14 cellular contexts compared by ENCODE assay signal in genomic region chr1:58395355-58395754, GRCh38.
DNase-seq lines count a peak whose midpoint lies in the region; ATAC-seq and TF ChIP-seq lines count a peak whose summit lies in the region.
"Had no signal": no experiment of that assay in that cellular context is flagged by ENCODE, and none has a peak within 500 bp of the region (broad histone marks: within the 10 kb centered on the region; RNA-seq: fewer than 3 reads in every experiment).

No MANE protein-coding gene starts in this region.

- CTCF ChIA-PET in MCF 10A (lab: Yijun Ruan, JAX): no interaction called here
- CTCF ChIA-PET in CD4-positive, alpha-beta memory T cell (lab: Charles Lee; ENCODE audit: partially characterized antibody): no interaction called here

- no TSS peak for BruUV-seq in MCF 10A (replicated peaks; lab: Mats Ljungman, UMichigan)

- H3K9me3 ChIP-seq in breast epithelium (no peaks in the 10 kb centered on the region), gastrocnemius medialis (no peaks in the 10 kb centered on the region)
- no peaks in the 10 kb centered on the region for H3K9me3 ChIP-seq in CD4-positive, alpha-beta memory T cell (ENCODE audit: control insufficient read depth in 1 of 2, low read length in 2 of 2)
- H3K9me3 ChIP-seq: adrenal gland, vagina had no signal

- DNase-seq in MCF 10A (ENCODE audit: unreplicated experiment): peak; percentile 82
- DNase-seq in breast epithelium (ENCODE audit: low spot score in 2 of 2): no peak
- peak; percentile 42 for DNase-seq in SKM-1 treated with dmso at 0.1 percent for 144 hours (lab: John Stamatoyannopoulos, UW; ENCODE audit: unreplicated experiment)
- DNase-seq in foreskin keratinocyte: peak; percentile 55 to 80
- peak; percentile 74 for DNase-seq in smooth muscle cell of the brain vasculature (ENCODE audit: low read depth, low spot score)
- no peak for DNase-seq in CD4-positive, alpha-beta memory T cell
- no peak for DNase-seq in gastrocnemius medialis
- DNase-seq: activated CD4-positive, CD25-positive, alpha-beta regulatory T cell; immature natural killer cell; NCI-H2171 treated with DMSO at 0.1 percent for 48 hours; stimulated activated CD4-positive, alpha-beta T cell treated with anti-CD3 and anti-CD28 coated beads, Interleukin-2, amount 100 ng/mL, for 24 hours had no signal

- no peaks in the 10 kb centered on the region for H3K36me3 Mint-ChIP-seq in MCF 10A (ENCODE audit: insufficient read depth, unreplicated experiment)
- H3K36me3 Mint-ChIP-seq in CD4-positive, alpha-beta memory T cell: no peaks in the 10 kb centered on the region
- H3K36me3 Mint-ChIP-seq: immature natural killer cell had no signal

- no peak for TF ChIP-seq POLR2A in breast epithelium (IDR thresholded peaks at IDR 0.05)
- TF ChIP-seq POLR2A in gastrocnemius medialis (IDR thresholded peaks at IDR 0.05): no peak

- intact Hi-C loops in MCF 10A (cut with micrococcal nuclease): no loop called here
- intact Hi-C loops in breast epithelium (cut with DNase I; ENCODE audit: low total_unique reads): no loop called here
- intact Hi-C loops in CD4-positive, alpha-beta memory T cell (cut with micrococcal nuclease): no loop called here
- intact Hi-C loops in gastrocnemius medialis (cut with DNase I; ENCODE audit: low total_unique reads): no loop called here

- peak overlapping the region; percentile 21 for H3K27ac Mint-ChIP-seq in MCF 10A (ENCODE audit: low read depth, unreplicated experiment)
- no peak overlapping the region for H3K27ac Mint-ChIP-seq in CD4-positive, alpha-beta memory T cell

- no peaks in the 10 kb centered on the region for H3K27me3 ChIP-seq in breast epithelium
- no peaks in the 10 kb centered on the region for H3K27me3 ChIP-seq in foreskin keratinocyte
- H3K27me3 ChIP-seq in CD4-positive, alpha-beta memory T cell (ENCODE audit: insufficient read depth, low read length): no peaks in the 10 kb centered on the region
- H3K27me3 ChIP-seq in gastrocnemius medialis: no peaks in the 10 kb centered on the region
- H3K27me3 ChIP-seq: adrenal gland, vagina had no signal

- ATAC-seq in foreskin keratinocyte (peak; percentile 63), GM19035 (IDR thresholded peaks at IDR 0.05; ENCODE audit: unreplicated experiment) (no peak), gastrocnemius medialis (no peak)

- POLR2A ChIA-PET in MCF 10A (lab: Yijun Ruan, JAX): interaction anchor here (0.7 kb wide), 1 partner anchor 1627 kb away, joined by 4 read pairs; no protein-coding TSS in a partner anchor
- POLR2A ChIA-PET in CD4-positive, alpha-beta memory T cell (lab: Charles Lee; ENCODE audit: partially characterized antibody): no interaction called here

- H3K9me3 Mint-ChIP-seq in MCF 10A (ENCODE audit: unreplicated experiment): no peaks in the 10 kb centered on the region
- no peaks in the 10 kb centered on the region for H3K9me3 Mint-ChIP-seq in CD4-positive, alpha-beta memory T cell
- H3K9me3 Mint-ChIP-seq: immature natural killer cell had no signal

- TF ChIP-seq CTCF in MCF 10A (IDR thresholded peaks at IDR 0.05; ENCODE audit: unreplicated experiment) (no peak), breast epithelium (IDR thresholded peaks at IDR 0.05) (no peak), foreskin keratinocyte (conservative IDR thresholded peaks at IDR 0.05) (no peak), gastrocnemius medialis (IDR thresholded peaks at IDR 0.05 in 4 of 5, conservative IDR thresholded peaks at IDR 0.05 in 1 of 5) (no peak)

- peaks cover 20% of the 10 kb centered on the region for H3K4me1 Mint-ChIP-seq in MCF 10A (ENCODE audit: insufficient read depth, unreplicated experiment)
- no peaks in the 10 kb centered on the region for H3K4me1 Mint-ChIP-seq in CD4-positive, alpha-beta memory T cell
- H3K4me1 Mint-ChIP-seq: immature natural killer cell had no signal

- no peak overlapping the region for H3K27ac ChIP-seq in breast epithelium
- H3K27ac ChIP-seq in foreskin keratinocyte: no peak overlapping the region
- H3K27ac ChIP-seq in CD4-positive, alpha-beta memory T cell (ENCODE audit: low read depth, low read length): no peak overlapping the region
- no peak overlapping the region for H3K27ac ChIP-seq in gastrocnemius medialis
- H3K27ac ChIP-seq: vagina had no signal

- no peaks in the 10 kb centered on the region for H3K27me3 Mint-ChIP-seq in MCF 10A (ENCODE audit: insufficient read depth, unreplicated experiment)
- H3K27me3 Mint-ChIP-seq in CD4-positive, alpha-beta memory T cell: peaks cover 0 to 1% of the 10 kb centered on the region in 2 donors

- H3K4me1 ChIP-seq in breast epithelium (no peaks in the 10 kb centered on the region), foreskin keratinocyte (peaks cover 18% of the 10 kb centered on the region), gastrocnemius medialis (peaks cover 0 to 3% of the 10 kb centered on the region in 2 donors)
- peaks cover 5% of the 10 kb centered on the region for H3K4me1 ChIP-seq in CD4-positive, alpha-beta memory T cell (ENCODE audit: insufficient read depth, low read length)
- H3K4me1 ChIP-seq: adrenal gland had no signal

- H3K36me3 ChIP-seq in breast epithelium (no peaks in the 10 kb centered on the region), gastrocnemius medialis (no peaks in the 10 kb centered on the region)
- H3K36me3 ChIP-seq in CD4-positive, alpha-beta memory T cell (ENCODE audit: insufficient read depth, low read length): no peaks in the 10 kb centered on the region
- H3K36me3 ChIP-seq: adrenal gland, vagina had no signal

- in situ Hi-C loops in gastrocnemius medialis (cut with MboI; ENCODE audit: low sequenced_read_pairs in 4 of 4): no loop called here

- H3K4me3 ChIP-seq in breast epithelium (no peak overlapping the region), gastrocnemius medialis (no peak overlapping the region)
- H3K4me3 ChIP-seq in CD4-positive, alpha-beta memory T cell (ENCODE audit: low read length in 2 of 2): no peak overlapping the region
- H3K4me3 ChIP-seq: adrenal gland, vagina had no signal

- no peak overlapping the region for H3K4me3 Mint-ChIP-seq in MCF 10A (ENCODE audit: unreplicated experiment)
- H3K4me3 Mint-ChIP-seq in CD4-positive, alpha-beta memory T cell: no peak overlapping the region
- H3K4me3 Mint-ChIP-seq: immature natural killer cell had no signal

Comparison
In these comparisons a context has a peak if more than half of its experiments do, and no peak if none do; other contexts are left out.
1. DNase-seq: peak in MCF 10A (single experiment), SKM-1 treated with dmso at 0.1 percent for 144 hours (single experiment), foreskin keratinocyte (2 of 2) and smooth muscle cell of the brain vasculature (single experiment); none in breast epithelium (0 of 2), CD4-positive, alpha-beta memory T cell (0 of 5) and gastrocnemius medialis (0 of 2).